In genomic region chr2:1750935-1751767, GRCh38 we compare ENCODE assay signal across 8 cellular contexts. TPM values are rescaled to one million over a fixed set of nuclear protein-coding genes. Genes with fewer than 3 reads are reported as not detected.
DNase-seq lines count a peak whose midpoint lies in the region; ATAC-seq and TF ChIP-seq lines count a peak whose summit lies in the region.

No MANE protein-coding gene starts in this region.

- H3K4me3 Mint-ChIP-seq in neural progenitor cell, result peak overlapping the region; percentile 30

- no peak for TF ChIP-seq EP300 in upper lobe of left lung (IDR thresholded peaks at IDR 0.05)

- TF ChIP-seq POLR2A in upper lobe of left lung (IDR thresholded peaks at IDR 0.05), result no peak

- no peak overlapping the region for H3K9ac ChIP-seq in neural progenitor cell

- H3F3A ChIP-seq in neural progenitor cell (ENCODE audit: low read depth), result no peaks in the 10 kb centered on the region

- H3K27ac Mint-ChIP-seq in neural progenitor cell, result peak overlapping the region; percentile 39

- 35 to 38% methylated on average over 16 to 24 of the region's 24 CpGs for WGBS in upper lobe of left lung, 2 donors

- H3K4me2 ChIP-seq in neural progenitor cell, result no peak overlapping the region

- H3K36me3 ChIP-seq in neural progenitor cell, result no peaks in the 10 kb centered on the region
- H3K36me3 ChIP-seq in upper lobe of left lung, result no peaks in the 10 kb centered on the region

- TF ChIP-seq CTCF in fibroblast of mammary gland (conservative IDR thresholded peaks at IDR 0.05; ENCODE audit: control insufficient read depth, insufficient read depth, low read depth, low read length) (peak; percentile 91), neural progenitor cell (IDR thresholded peaks at IDR 0.05) (peak; percentile 79), upper lobe of left lung (IDR thresholded peaks at IDR 0.05) (peak; percentile 67 to 82 (median 79))

- H4K20me1 ChIP-seq in neural progenitor cell (ENCODE audit: low read depth), result no peaks in the 10 kb centered on the region

- ATAC-seq in HG02852 (IDR thresholded peaks at IDR 0.05; ENCODE audit: unreplicated experiment) (peak; percentile 81), upper lobe of left lung (ENCODE audit: low FRiP score in 2 of 2) (peak; percentile 77 to 80)
- ATAC-seq in activated CD4-positive, CD25-positive, alpha-beta regulatory T cell treated with anti-CD3 and anti-CD28 coated beads, Interleukin-2, amount 50 U/mL, for 24 hours, result no peak

- no peak overlapping the region for H3K4me3 ChIP-seq in fibroblast of mammary gland (ENCODE audit: control insufficient read depth, low read depth, low read length)
- no peak overlapping the region for H3K4me3 ChIP-seq in neural progenitor cell
- H3K4me3 ChIP-seq in upper lobe of left lung, result no peak overlapping the region

- peak; percentile 90 for DNase-seq in EH (ENCODE audit: low read depth)
- DNase-seq in NCI-H446 treated with DMSO at 0.1 percent for 48 hours (lab: John Stamatoyannopoulos, UW), result peak; percentile 58
- peak; percentile 19 for DNase-seq in activated CD8-positive, alpha-beta memory T cell treated with anti-CD3 and anti-CD28 coated beads, Interleukin-2, amount 50 U/mL, for 1 hour (ENCODE audit: extremely low read depth)
- DNase-seq in fibroblast of mammary gland (ENCODE audit: low read depth), result peak; percentile 80
- DNase-seq in neural progenitor cell (ENCODE audit: low spot score), result peak; percentile 82
- DNase-seq in upper lobe of left lung, result peak; percentile 73 to 81

- H3K27me3 ChIP-seq in neural progenitor cell (peaks cover 29% of the 10 kb centered on the region), upper lobe of left lung (no peaks in the 10 kb centered on the region)

- no peak overlapping the region for H2AFZ ChIP-seq in neural progenitor cell (replicated peaks)

- peaks cover 5% of the 10 kb centered on the region for H3K4me1 Mint-ChIP-seq in neural progenitor cell

- no peaks in the 10 kb centered on the region for H3K79me2 ChIP-seq in neural progenitor cell (ENCODE audit: low read depth)

- H3K9me3 Mint-ChIP-seq in neural progenitor cell, result peaks cover 45% of the 10 kb centered on the region

- no peaks in the 10 kb centered on the region for H3K4me1 ChIP-seq in neural progenitor cell
- H3K4me1 ChIP-seq in upper lobe of left lung, result peaks cover 7 to 16% (median 14%) of the 10 kb centered on the region in 4 donors

- H3K27ac ChIP-seq in neural progenitor cell, result no peak overlapping the region
- no peak overlapping the region for H3K27ac ChIP-seq in upper lobe of left lung

- H3K36me3 Mint-ChIP-seq in neural progenitor cell, result peaks cover 16% of the 10 kb centered on the region

- H3K9me3 ChIP-seq in neural progenitor cell (ENCODE audit: low read depth), result no peaks in the 10 kb centered on the region
- peaks cover 0 to 10% (median 3%) of the 10 kb centered on the region in 4 donors for H3K9me3 ChIP-seq in upper lobe of left lung

- peaks cover 15% of the 10 kb centered on the region for H3K27me3 Mint-ChIP-seq in neural progenitor cell (ENCODE audit: insufficient read depth, low read depth)

RNA-seq across cellular contexts. Expression of gene PXDN, which starts 6.8 kb away (rescaled TPM):
- 118 and 128 TPM in 2 replicates for total RNA-seq in neural progenitor cell (ENCODE audit: low replicate concordance)
- total RNA-seq in upper lobe of left lung, result 10 to 100 TPM; 20.8 to 65.6 (median 38.5) TPM

Comparison
In these comparisons a context has a peak if more than half of its experiments do, and no peak if none do; other contexts are left out.
1. DNase-seq: peak in every context shown above with its lines; median percentile 90 in EH; 82 in neural progenitor cell; 80 in fibroblast of mammary gland; 77 in upper lobe of left lung; 58 in NCI-H446 treated with DMSO at 0.1 percent for 48 hours; 19 in activated CD8-positive, alpha-beta memory T cell treated with anti-CD3 and anti-CD28 coated beads, Interleukin-2, amount 50 U/mL, for 1 hour.
2. ATAC-seq: peak in HG02852 (single experiment) and upper lobe of left lung (2 of 2); none in activated CD4-positive, CD25-positive, alpha-beta regulatory T cell treated with anti-CD3 and anti-CD28 coated beads, Interleukin-2, amount 50 U/mL, for 24 hours (0 of 2).
3. Peak in every context shown above with its lines, with median percentiles within 50 percentile points of each other: CTCF ChIP-seq.